ENCODE assay signal across 8 cellular contexts in genomic region chr12:55705802-55706402, GRCh38. TPM values are rescaled to one million over a fixed set of nuclear protein-coding genes. Genes with fewer than 3 reads are reported as not detected.
DNase-seq lines count a peak whose midpoint lies in the region; ATAC-seq, FAIRE-seq and TF ChIP-seq lines count a peak whose summit lies in the region.

No MANE protein-coding gene starts in this region.

- H3K9me3 ChIP-seq in keratinocyte (ENCODE audit: control insufficient read depth, low read depth, low read length) (no peaks in the 10 kb centered on the region), vagina (no peaks in the 10 kb centered on the region)

- H3K27ac ChIP-seq in keratinocyte (ENCODE audit: control insufficient read depth, insufficient read depth, low read length) = no peak overlapping the region
- peak overlapping the region; percentile 14 for H3K27ac ChIP-seq in vagina

- no peak for DNase-seq in activated naive CD8-positive, alpha-beta T cell treated with anti-CD3 and anti-CD28 coated beads, Interleukin-2, amount 50 U/mL, for 24 hours
- no peak for DNase-seq in activated naive CD8-positive, alpha-beta T cell treated with anti-CD3 and anti-CD28 coated beads for 36 hours
- peak; percentile 74 for DNase-seq in WTC11 (ENCODE audit: low spot score)
- DNase-seq in keratinocyte (ENCODE audit: low read depth, low spot score) = no peak
- DNase-seq in vagina (ENCODE audit: extremely low spot score in 2 of 2) = no peak
- no peak for DNase-seq in NCI-H2171 treated with DMSO at 0.1 percent for 48 hours (lab: John Stamatoyannopoulos, UW)
- no peak for DNase-seq in superior temporal gyrus (ENCODE audit: extremely low spot score)
- no peak for DNase-seq in NCI-H2196 treated with DMSO at 0.1 percent for 48 hours (lab: John Stamatoyannopoulos, UW; ENCODE audit: unreplicated experiment)

- no peak overlapping the region for H3K4me3 Mint-ChIP-seq in activated naive CD8-positive, alpha-beta T cell treated with anti-CD3 and anti-CD28 coated beads, Interleukin-2, amount 50 U/mL, for 24 hours
- H3K4me3 Mint-ChIP-seq in activated naive CD8-positive, alpha-beta T cell treated with anti-CD3 and anti-CD28 coated beads for 36 hours = no peak overlapping the region
- H3K4me3 Mint-ChIP-seq in WTC11 = peak overlapping the region; percentile 88

- H3K27ac Mint-ChIP-seq in activated naive CD8-positive, alpha-beta T cell treated with anti-CD3 and anti-CD28 coated beads, Interleukin-2, amount 50 U/mL, for 24 hours = no peak overlapping the region
- no peak overlapping the region for H3K27ac Mint-ChIP-seq in activated naive CD8-positive, alpha-beta T cell treated with anti-CD3 and anti-CD28 coated beads for 36 hours
- no peak overlapping the region for H3K27ac Mint-ChIP-seq in WTC11

- no peaks in the 10 kb centered on the region for H3K9me3 Mint-ChIP-seq in activated naive CD8-positive, alpha-beta T cell treated with anti-CD3 and anti-CD28 coated beads, Interleukin-2, amount 50 U/mL, for 24 hours
- no peaks in the 10 kb centered on the region for H3K9me3 Mint-ChIP-seq in activated naive CD8-positive, alpha-beta T cell treated with anti-CD3 and anti-CD28 coated beads for 36 hours
- H3K9me3 Mint-ChIP-seq in WTC11 = no peaks in the 10 kb centered on the region

- no peaks in the 10 kb centered on the region for H3K79me2 ChIP-seq in keratinocyte (ENCODE audit: control insufficient read depth, insufficient read depth, low read length)

- H3K4me2 ChIP-seq in keratinocyte (ENCODE audit: control insufficient read depth, extremely low read depth, insufficient read depth, low read depth, low read length) = no peak overlapping the region

- peaks cover 30% of the 10 kb centered on the region for H3K27me3 Mint-ChIP-seq in activated naive CD8-positive, alpha-beta T cell treated with anti-CD3 and anti-CD28 coated beads, Interleukin-2, amount 50 U/mL, for 24 hours
- H3K27me3 Mint-ChIP-seq in activated naive CD8-positive, alpha-beta T cell treated with anti-CD3 and anti-CD28 coated beads for 36 hours = peaks cover 23% of the 10 kb centered on the region
- H3K27me3 Mint-ChIP-seq in WTC11 (ENCODE audit: low read depth) = peaks cover 28% of the 10 kb centered on the region

- H3K4me3 ChIP-seq in keratinocyte (ENCODE audit: control insufficient read depth in 2 of 3, extremely low read depth in 1 of 3, insufficient read depth in 2 of 3, low read depth in 1 of 3, low read length in 3 of 3) = no peak overlapping the region
- H3K4me3 ChIP-seq in vagina = peak overlapping the region; percentile 1 to 53

- peaks cover 18% of the 10 kb centered on the region for H3K4me1 Mint-ChIP-seq in activated naive CD8-positive, alpha-beta T cell treated with anti-CD3 and anti-CD28 coated beads, Interleukin-2, amount 50 U/mL, for 24 hours
- peaks cover 12% of the 10 kb centered on the region for H3K4me1 Mint-ChIP-seq in activated naive CD8-positive, alpha-beta T cell treated with anti-CD3 and anti-CD28 coated beads for 36 hours
- peaks cover 36% of the 10 kb centered on the region for H3K4me1 Mint-ChIP-seq in WTC11

- H3K27me3 ChIP-seq in keratinocyte (ENCODE audit: control insufficient read depth, extremely low read depth, insufficient read depth, low read length) (peaks cover 40% of the 10 kb centered on the region), vagina (no peaks in the 10 kb centered on the region)

- no peak overlapping the region for H2AFZ ChIP-seq in keratinocyte (ENCODE audit: control insufficient read depth, low read length)

- POLR2A ChIA-PET in WTC11 (lab: Charles Lee) = interaction anchor here (0.6 to 2.0 kb wide), 2 partner anchors 10 to 24 kb away, joined by 3 to 7 read pairs; partner anchors contain the start of gene BLOC1S1

- dilution Hi-C loops in keratinocyte (cut with MboI; ENCODE audit: extremely low pct_ligation_motif_present, low sequenced_read_pairs) = no loop called here

- no peaks in the 10 kb centered on the region for H4K20me1 ChIP-seq in keratinocyte (ENCODE audit: control insufficient read depth, extremely low read depth, insufficient read depth, low read length)

- no peaks in the 10 kb centered on the region for H3K9me1 ChIP-seq in keratinocyte (ENCODE audit: control insufficient read depth, extremely low read depth, insufficient read depth, low read length)

- TF ChIP-seq CTCF in WTC11 (IDR thresholded peaks at IDR 0.05) (peak; percentile 47), keratinocyte (optimal IDR thresholded peaks at IDR 0.05 in 1 of 3, IDR thresholded peaks at IDR 0.05 in 1 of 3, conservative IDR thresholded peaks at IDR 0.05 in 1 of 3; ENCODE audit: extremely low read depth in 1 of 3, insufficient read depth in 2 of 3, low read length in 3 of 3) (peak in 2 of 3 experiments; percentile 41 to 44), vagina (IDR thresholded peaks at IDR 0.05) (no peak)

- CTCF ChIA-PET in WTC11 (lab: Charles Lee) = interaction anchor here (0.6 to 3.9 kb wide), 26 partner anchors 10 to 654 kb away, joined by 3 to 141 read pairs (median 4); partner anchors contain the start of genes BLOC1S1, CD63, ORMDL2 and RAB5B

- no peak overlapping the region for H3K9ac ChIP-seq in keratinocyte (ENCODE audit: control insufficient read depth, extremely low read depth, insufficient read depth, low read length)

- H3K4me1 ChIP-seq in keratinocyte (ENCODE audit: control insufficient read depth, extremely low read depth, insufficient read depth, low read length) = no peaks in the 10 kb centered on the region
- H3K4me1 ChIP-seq in vagina = peaks cover 18% of the 10 kb centered on the region

- H3K36me3 ChIP-seq in keratinocyte (ENCODE audit: control insufficient read depth in 2 of 2, extremely low read depth in 1 of 2, insufficient read depth in 2 of 2, low read length in 2 of 2) (no peaks in the 10 kb centered on the region), vagina (no peaks in the 10 kb centered on the region)

- no peak for FAIRE-seq in keratinocyte (lab: Jason Lieb, UNC)

- ATAC-seq in activated naive CD8-positive, alpha-beta T cell treated with anti-CD3 and anti-CD28 coated beads, Interleukin-2, amount 50 U/mL, for 24 hours = peak; percentile 42
- ATAC-seq in WTC11 = peak; percentile 24

- no peak for TF ChIP-seq POLR2A in vagina (IDR thresholded peaks at IDR 0.05)

- H3K36me3 Mint-ChIP-seq in activated naive CD8-positive, alpha-beta T cell treated with anti-CD3 and anti-CD28 coated beads, Interleukin-2, amount 50 U/mL, for 24 hours (ENCODE audit: low read depth) = no peaks in the 10 kb centered on the region
- no peaks in the 10 kb centered on the region for H3K36me3 Mint-ChIP-seq in activated naive CD8-positive, alpha-beta T cell treated with anti-CD3 and anti-CD28 coated beads for 36 hours
- H3K36me3 Mint-ChIP-seq in WTC11 = no peaks in the 10 kb centered on the region

- intact Hi-C loops in vagina (cut with DNase I) = no loop called here

RNA-seq across cellular contexts. Expression of gene ITGA7, which starts 1.8 kb away (rescaled TPM):
- total RNA-seq in activated naive CD8-positive, alpha-beta T cell treated with anti-CD3 and anti-CD28 coated beads for 36 hours = 1 to 10 TPM; 3.3 to 3.7 TPM
- total RNA-seq in WTC11 (2021) = 77.8 to 96.2 TPM (median 80.4 TPM) in 3 replicates
- 0.04 to 0.19 TPM (median 0.07 TPM) in 3 replicates for polyA plus RNA-seq in keratinocyte
- polyA plus RNA-seq in keratinocyte (2011; ENCODE audit: low read depth) = 0.44 TPM
- 0.27 TPM in 1 of 2 replicates, not detected in the other for polyA plus RNA-seq in keratinocyte (2011; cell fraction: cytosol; rRNA removed)
- polyA plus RNA-seq in keratinocyte (2011; cell fraction: nucleus; rRNA removed) = 0.45 and 0.51 TPM in 2 replicates
- 0.24 and 0.95 TPM in 2 replicates for polyA plus RNA-seq in keratinocyte (2012; ENCODE audit: low replicate concordance)
- 0.20 TPM in 1 of 3 replicates, not detected in the others for polyA minus RNA-seq in keratinocyte
- not detected for polyA minus RNA-seq in keratinocyte (2011; cell fraction: cytosol; rRNA and poly(A)+ RNA removed)
- polyA minus RNA-seq in keratinocyte (2011; cell fraction: nucleus; rRNA and poly(A)+ RNA removed) = not detected in 2 replicates
- total RNA-seq in vagina = 23.6 TPM

RNA-seq across cellular contexts. Expression of gene BLOC1S1, which starts 9.9 kb away (rescaled TPM):
- total RNA-seq in activated naive CD8-positive, alpha-beta T cell treated with anti-CD3 and anti-CD28 coated beads for 36 hours = 10 to 100 TPM; 81.9 to 88.4 TPM
- total RNA-seq in WTC11 (2021) = 81.9 to 97.1 TPM (median 95.1 TPM) in 3 replicates
- 53.1 to 68.2 TPM (median 62.5 TPM) in 3 replicates for polyA plus RNA-seq in keratinocyte
- polyA plus RNA-seq in keratinocyte (2011; ENCODE audit: low read depth) = 27.4 TPM
- 47.9 and 70.6 TPM in 2 replicates for polyA plus RNA-seq in keratinocyte (2011; cell fraction: cytosol; rRNA removed)
- polyA plus RNA-seq in keratinocyte (2011; cell fraction: nucleus; rRNA removed) = 17.0 and 20.4 TPM in 2 replicates
- 39.8 and 73.4 TPM in 2 replicates for polyA plus RNA-seq in keratinocyte (2012; ENCODE audit: low replicate concordance)
- polyA minus RNA-seq in keratinocyte = 25.8 to 32.3 TPM (median 31.8 TPM) in 3 replicates
- polyA minus RNA-seq in keratinocyte (2011; cell fraction: cytosol; rRNA and poly(A)+ RNA removed) = 25.7 TPM
- polyA minus RNA-seq in keratinocyte (2011; cell fraction: nucleus; rRNA and poly(A)+ RNA removed) = 5.3 and 10.4 TPM in 2 replicates
- total RNA-seq in vagina = 173 TPM

RNA-seq across cellular contexts. Expression of gene RDH5, which starts 14.3 kb away (rescaled TPM):
- 1 to 10 TPM; 4.2 to 6.7 TPM for total RNA-seq in activated naive CD8-positive, alpha-beta T cell treated with anti-CD3 and anti-CD28 coated beads for 36 hours
- total RNA-seq in WTC11 (2021) = 3.0 to 5.8 TPM (median 3.5 TPM) in 3 replicates
- polyA plus RNA-seq in keratinocyte = 0.67 to 1.2 TPM (median 0.77 TPM) in 3 replicates
- not detected for polyA plus RNA-seq in keratinocyte (2011; ENCODE audit: low read depth)
- polyA plus RNA-seq in keratinocyte (2011; cell fraction: cytosol; rRNA removed) = 0.18 and 0.47 TPM in 2 replicates
- polyA plus RNA-seq in keratinocyte (2011; cell fraction: nucleus; rRNA removed) = 3.4 and 5.0 TPM in 2 replicates
- 0.79 and 1.8 TPM in 2 replicates for polyA plus RNA-seq in keratinocyte (2012; ENCODE audit: low replicate concordance)
- 1.2 to 2.9 TPM (median 2.1 TPM) in 3 replicates for polyA minus RNA-seq in keratinocyte
- not detected for polyA minus RNA-seq in keratinocyte (2011; cell fraction: cytosol; rRNA and poly(A)+ RNA removed)
- polyA minus RNA-seq in keratinocyte (2011; cell fraction: nucleus; rRNA and poly(A)+ RNA removed) = not detected in 2 replicates
- total RNA-seq in vagina = 10.6 TPM

RNA-seq across cellular contexts. Expression of gene CD63, which starts 22.9 kb away (rescaled TPM):
- 100 to 1,000 TPM; 113 to 117 TPM for total RNA-seq in activated naive CD8-positive, alpha-beta T cell treated with anti-CD3 and anti-CD28 coated beads for 36 hours
- 409 to 419 TPM (median 414 TPM) in 3 replicates for total RNA-seq in WTC11 (2021)
- polyA plus RNA-seq in keratinocyte = 517 to 917 TPM (median 749 TPM) in 3 replicates
- polyA plus RNA-seq in keratinocyte (2011; ENCODE audit: low read depth) = 290 TPM
- polyA plus RNA-seq in keratinocyte (2011; cell fraction: cytosol; rRNA removed) = 762 and 937 TPM in 2 replicates
- polyA plus RNA-seq in keratinocyte (2011; cell fraction: nucleus; rRNA removed) = 747 and 954 TPM in 2 replicates
- polyA plus RNA-seq in keratinocyte (2012; ENCODE audit: low replicate concordance) = 609 and 814 TPM in 2 replicates
- 130 to 440 TPM (median 416 TPM) in 3 replicates for polyA minus RNA-seq in keratinocyte
- polyA minus RNA-seq in keratinocyte (2011; cell fraction: cytosol; rRNA and poly(A)+ RNA removed) = 361 TPM
- polyA minus RNA-seq in keratinocyte (2011; cell fraction: nucleus; rRNA and poly(A)+ RNA removed) = 155 and 221 TPM in 2 replicates
- total RNA-seq in vagina = 568 TPM

RNA-seq across cellular contexts. Expression of gene GDF11, which starts 37.0 kb away (rescaled TPM):
- total RNA-seq in activated naive CD8-positive, alpha-beta T cell treated with anti-CD3 and anti-CD28 coated beads for 36 hours = 10 to 100 TPM; 11.9 to 12.9 TPM
- total RNA-seq in WTC11 (2021) (16.9 to 20.7 TPM (median 19.6 TPM) in 3 replicates), vagina (7.6 TPM)
- polyA plus RNA-seq in keratinocyte = 2.5 to 6.2 TPM (median 2.7 TPM) in 3 replicates
- polyA plus RNA-seq in keratinocyte (2011; ENCODE audit: low read depth) = 0.82 TPM
- polyA plus RNA-seq in keratinocyte (2011; cell fraction: cytosol; rRNA removed) = 2.2 and 3.3 TPM in 2 replicates
- 1.9 and 2.4 TPM in 2 replicates for polyA plus RNA-seq in keratinocyte (2011; cell fraction: nucleus; rRNA removed)
- 1.2 and 9.6 TPM in 2 replicates for polyA plus RNA-seq in keratinocyte (2012; ENCODE audit: low replicate concordance)
- 1.8 to 16.1 TPM (median 2.7 TPM) in 3 replicates for polyA minus RNA-seq in keratinocyte
- polyA minus RNA-seq in keratinocyte (2011; cell fraction: cytosol; rRNA and poly(A)+ RNA removed) = 2.1 TPM
- 0.42 and 1.8 TPM in 2 replicates for polyA minus RNA-seq in keratinocyte (2011; cell fraction: nucleus; rRNA and poly(A)+ RNA removed)

Comparison
In these comparisons a context has a peak if more than half of its experiments do, and no peak if none do; other contexts are left out.
1. CTCF ChIP-seq: peak in WTC11 (single experiment) and keratinocyte (2 of 3); none in vagina (0 of 3).
2. H3K4me3 ChIP-seq: peak in vagina (2 of 2); none in keratinocyte (0 of 3).